In genomic region chr13:53298426-53298825, GRCh38 we compare ENCODE assay signal across 28 cellular contexts.
"Had no signal": no experiment of that assay in that cellular context is flagged by ENCODE, and none has a peak within 500 bp of the region (broad histone marks: within the 10 kb centered on the region; RNA-seq: fewer than 3 reads in every experiment).

No MANE protein-coding gene starts in this region.

- H3K27me3 ChIP-seq: neural progenitor cell, ovary, right lobe of liver, sigmoid colon, suprapubic skin, testis, tibial artery, transverse colon, vagina had no signal

- H3K4me3 Mint-ChIP-seq: natural killer cell; nephron; neural progenitor cell; stimulated activated effector memory CD8-positive, alpha-beta T cell treated with anti-CD3 and anti-CD28 coated beads, Interleukin-12 subunit alpha, Interleukin-12 subunit beta, amount 100 ng/mL, for 72 hours; stimulated activated naive B cell treated with anti-CD40 and anti-IgM and Interleukin-4, amounts not matched to agents 10 μg/mL and 1 μg/mL and 100 μg/mL, for 72 hours; stimulated activated naive CD8-positive, alpha-beta T cell treated with anti-CD3 and anti-CD28 coated beads, Interleukin-15, amount 100 ng/mL, for 72 hours; type B pancreatic cell had no signal

- H3K27me3 Mint-ChIP-seq: progenitor cell of endocrine pancreas; stimulated activated naive B cell treated with anti-CD40 and anti-IgM and Interleukin-4, amounts not matched to agents 10 μg/mL and 1 μg/mL and 100 μg/mL, for 72 hours; type B pancreatic cell had no signal

- H3K9me3 Mint-ChIP-seq: nephron, neural progenitor cell, type B pancreatic cell had no signal

- ATAC-seq: natural killer cell; psoas muscle; right cardiac atrium; right lobe of liver; stimulated activated effector memory CD8-positive, alpha-beta T cell treated with anti-CD3 and anti-CD28 coated beads, Interleukin-12 subunit alpha, Interleukin-12 subunit beta, amount 100 ng/mL, for 72 hours; stimulated activated naive B cell treated with anti-CD40 and anti-IgM and Interleukin-4, amounts not matched to agents 10 μg/mL and 1 μg/mL and 100 μg/mL, for 72 hours; stimulated activated naive CD8-positive, alpha-beta T cell treated with anti-CD3 and anti-CD28 coated beads, Interleukin-15, amount 100 ng/mL, for 72 hours; stimulated activated naive CD8-positive, alpha-beta T cell treated with anti-CD3 and anti-CD28 coated beads, Interleukin-15, Interleukin-2, amounts not matched to agents 100 U/mL and 50 U/mL, for 24 hours had no signal

- DNase-seq: natural killer cell; occipital lobe; ovary; posterior cingulate gyrus; psoas muscle; right cardiac atrium; right lobe of liver; sigmoid colon; small intestine; stimulated activated CD4-positive, alpha-beta T cell treated with anti-CD3 and anti-CD28 coated beads, Interleukin-15, amount 100 ng/mL, for 24 hours; stimulated activated CD4-positive, alpha-beta T cell treated with anti-CD3 and anti-CD28 coated beads, Interleukin-2, amount 100 ng/mL, for 24 hours; stimulated activated CD4-positive, alpha-beta T cell treated with anti-CD3 and anti-CD28 coated beads, Interleukin-2, amount 100 ng/mL, for 48 hours; stimulated activated CD4-positive, alpha-beta T cell treated with anti-CD3 and anti-CD28 coated beads, Interleukin-4, amount 100 ng/mL, for 24 hours; stimulated activated naive B cell treated with anti-CD40 and anti-IgM and Interleukin-4, amounts not matched to agents 10 μg/mL and 1 μg/mL and 100 μg/mL, for 72 hours; stimulated activated naive CD8-positive, alpha-beta T cell treated with anti-CD3 and anti-CD28 coated beads, Interleukin-15, amount 100 ng/mL, for 72 hours; stimulated activated naive CD8-positive, alpha-beta T cell treated with anti-CD3 and anti-CD28 coated beads, Interleukin-15, Interleukin-2, amounts not matched to agents 100 U/mL and 50 U/mL, for 24 hours; substantia nigra; testis; tibial artery; transverse colon had no signal

- H3K4me1 ChIP-seq: neural progenitor cell, parathyroid adenoma, psoas muscle, right lobe of liver, sigmoid colon, suprapubic skin, testis, tibial artery, transverse colon, vagina had no signal

- H3K36me3 Mint-ChIP-seq: natural killer cell; neural progenitor cell; stimulated activated effector memory CD8-positive, alpha-beta T cell treated with anti-CD3 and anti-CD28 coated beads, Interleukin-12 subunit alpha, Interleukin-12 subunit beta, amount 100 ng/mL, for 72 hours; stimulated activated naive B cell treated with anti-CD40 and anti-IgM and Interleukin-4, amounts not matched to agents 10 μg/mL and 1 μg/mL and 100 μg/mL, for 72 hours; type B pancreatic cell had no signal

- H3K27ac Mint-ChIP-seq: natural killer cell; nephron; neural progenitor cell; progenitor cell of endocrine pancreas; stimulated activated effector memory CD8-positive, alpha-beta T cell treated with anti-CD3 and anti-CD28 coated beads, Interleukin-12 subunit alpha, Interleukin-12 subunit beta, amount 100 ng/mL, for 72 hours; stimulated activated naive B cell treated with anti-CD40 and anti-IgM and Interleukin-4, amounts not matched to agents 10 μg/mL and 1 μg/mL and 100 μg/mL, for 72 hours; stimulated activated naive CD8-positive, alpha-beta T cell treated with anti-CD3 and anti-CD28 coated beads, Interleukin-15, amount 100 ng/mL, for 72 hours; type B pancreatic cell had no signal

- H3K9me3 ChIP-seq: ovary, psoas muscle, right lobe of liver, sigmoid colon, suprapubic skin, testis, tibial artery, transverse colon, vagina had no signal

- H3K4me1 Mint-ChIP-seq: natural killer cell; nephron; stimulated activated effector memory CD8-positive, alpha-beta T cell treated with anti-CD3 and anti-CD28 coated beads, Interleukin-12 subunit alpha, Interleukin-12 subunit beta, amount 100 ng/mL, for 72 hours; stimulated activated naive B cell treated with anti-CD40 and anti-IgM and Interleukin-4, amounts not matched to agents 10 μg/mL and 1 μg/mL and 100 μg/mL, for 72 hours; stimulated activated naive CD8-positive, alpha-beta T cell treated with anti-CD3 and anti-CD28 coated beads, Interleukin-15, amount 100 ng/mL, for 72 hours had no signal

- H3K36me3 ChIP-seq: neural progenitor cell, ovary, right lobe of liver, sigmoid colon, suprapubic skin, tibial artery, transverse colon, vagina had no signal

- H3K4me3 ChIP-seq: neural progenitor cell, ovary, psoas muscle, right lobe of liver, sigmoid colon, suprapubic skin, testis, tibial artery, transverse colon, vagina had no signal
